In genomic region chr1:184283999-184284398, GRCh38 we compare ENCODE assay signal across 11 cellular contexts.
DNase-seq lines count a peak whose midpoint lies in the region; ATAC-seq and TF ChIP-seq lines count a peak whose summit lies in the region.
"Had no signal": no experiment of that assay in that cellular context is flagged by ENCODE, and none has a peak within 500 bp of the region (broad histone marks: within the 10 kb centered on the region; RNA-seq: fewer than 3 reads in every experiment).

No MANE protein-coding gene starts in this region.

- H3K9me3 Mint-ChIP-seq in stimulated activated naive CD8-positive, alpha-beta T cell treated with anti-CD3 and anti-CD28 coated beads, Interleukin-15, amount 100 ng/mL, for 72 hours, result peaks cover 0 to 8% of the 10 kb centered on the region in 2 donors

- intact Hi-C loops in left cardiac atrium (cut with DNase I), result no loop called here

- peak; percentile 67 to 73 for ATAC-seq in left cardiac atrium
- no peak for ATAC-seq in stimulated activated naive CD8-positive, alpha-beta T cell treated with anti-CD3 and anti-CD28 coated beads, Interleukin-15, amount 100 ng/mL, for 72 hours

- H3K9ac ChIP-seq in adipocyte (ENCODE audit: low read length), result no peak overlapping the region
- H3K9ac ChIP-seq in rectal smooth muscle tissue (ENCODE audit: low read length), result no peak overlapping the region
- H3K9ac ChIP-seq: parathyroid adenoma had no signal

- no peaks in the 10 kb centered on the region for H3K36me3 ChIP-seq in adipocyte (ENCODE audit: control insufficient read depth, insufficient read depth, low read length, severe bottlenecking)
- H3K36me3 ChIP-seq in rectal smooth muscle tissue (ENCODE audit: control insufficient read depth, insufficient read depth, low read length), result no peaks in the 10 kb centered on the region

- H3K27ac ChIP-seq in rectal smooth muscle tissue (ENCODE audit: low read depth, low read length), result peak overlapping the region; percentile 77
- H3K27ac ChIP-seq: parathyroid adenoma had no signal

- H3K27me3 Mint-ChIP-seq in stimulated activated naive CD8-positive, alpha-beta T cell treated with anti-CD3 and anti-CD28 coated beads, Interleukin-15, amount 100 ng/mL, for 72 hours, result no peaks in the 10 kb centered on the region

- no peak overlapping the region for H3K27ac Mint-ChIP-seq in stimulated activated naive CD8-positive, alpha-beta T cell treated with anti-CD3 and anti-CD28 coated beads, Interleukin-15, amount 100 ng/mL, for 72 hours

- TF ChIP-seq CTCF in GM10266 (IDR thresholded peaks at IDR 0.05; ENCODE audit: control insufficient read depth, insufficient read depth, low read depth, missing control alignments), result no peak

- H3K27me3 ChIP-seq in adipocyte (replicated peaks; ENCODE audit: control insufficient read depth, insufficient read depth, low read length) (no peaks in the 10 kb centered on the region), rectal smooth muscle tissue (ENCODE audit: control insufficient read depth, insufficient read depth, low read length) (no peaks in the 10 kb centered on the region)

- H3K4me1 ChIP-seq in adipocyte (ENCODE audit: control insufficient read depth, insufficient read depth, low read length) (peaks cover 12% of the 10 kb centered on the region), rectal smooth muscle tissue (ENCODE audit: control insufficient read depth, insufficient read depth, low read length) (peaks cover 8% of the 10 kb centered on the region)
- H3K4me1 ChIP-seq: parathyroid adenoma had no signal

- no peaks in the 10 kb centered on the region for H3K9me3 ChIP-seq in adipocyte (ENCODE audit: control insufficient read depth, low read length)

- H3K4me3 Mint-ChIP-seq in stimulated activated naive CD8-positive, alpha-beta T cell treated with anti-CD3 and anti-CD28 coated beads, Interleukin-15, amount 100 ng/mL, for 72 hours, result no peak overlapping the region

- DNase-seq in DMS 273 (lab: John Stamatoyannopoulos, UW; ENCODE audit: unreplicated experiment), result peak; percentile 70
- peak; percentile 76 for DNase-seq in adipocyte (ENCODE audit: low read depth)
- peak; percentile 36 for DNase-seq in left cardiac atrium
- DNase-seq in stimulated activated naive CD8-positive, alpha-beta T cell treated with anti-CD3 and anti-CD28 coated beads, Interleukin-15, amount 100 ng/mL, for 72 hours, result no peak
- DNase-seq in GM10266 (ENCODE audit: extremely low spot score), result no peak
- no peak for DNase-seq in activated T-cell treated with anti-CD3 and anti-CD28 coated beads, Interleukin-2, amount 50 U/mL, for 48 hours
- no peak for DNase-seq in SHP77 treated with DMSO at 0.1 percent for 48 hours (lab: John Stamatoyannopoulos, UW)
- DNase-seq: activated effector memory CD4-positive, alpha-beta T cell treated with Interleukin-2 at 50 U/mL for 16 hours; NCI-H1930 had no signal

- H3K4me3 ChIP-seq in adipocyte (ENCODE audit: low read length), result no peak overlapping the region
- no peak overlapping the region for H3K4me3 ChIP-seq in rectal smooth muscle tissue (ENCODE audit: low read length)

- H3K4me1 Mint-ChIP-seq in stimulated activated naive CD8-positive, alpha-beta T cell treated with anti-CD3 and anti-CD28 coated beads, Interleukin-15, amount 100 ng/mL, for 72 hours, result no peaks in the 10 kb centered on the region

Comparison
In these comparisons a context has a peak if more than half of its experiments do, and no peak if none do; other contexts are left out.
1. DNase-seq: peak in DMS 273 (single experiment), adipocyte (single experiment) and left cardiac atrium (single experiment); none in stimulated activated naive CD8-positive, alpha-beta T cell treated with anti-CD3 and anti-CD28 coated beads, Interleukin-15, amount 100 ng/mL, for 72 hours (0 of 2), GM10266 (single experiment), activated T-cell treated with anti-CD3 and anti-CD28 coated beads, Interleukin-2, amount 50 U/mL, for 48 hours (0 of 2) and SHP77 treated with DMSO at 0.1 percent for 48 hours (single experiment).